Comparison of ENCODE assay signal across 1 cellular context in the genomic region with DNA sequence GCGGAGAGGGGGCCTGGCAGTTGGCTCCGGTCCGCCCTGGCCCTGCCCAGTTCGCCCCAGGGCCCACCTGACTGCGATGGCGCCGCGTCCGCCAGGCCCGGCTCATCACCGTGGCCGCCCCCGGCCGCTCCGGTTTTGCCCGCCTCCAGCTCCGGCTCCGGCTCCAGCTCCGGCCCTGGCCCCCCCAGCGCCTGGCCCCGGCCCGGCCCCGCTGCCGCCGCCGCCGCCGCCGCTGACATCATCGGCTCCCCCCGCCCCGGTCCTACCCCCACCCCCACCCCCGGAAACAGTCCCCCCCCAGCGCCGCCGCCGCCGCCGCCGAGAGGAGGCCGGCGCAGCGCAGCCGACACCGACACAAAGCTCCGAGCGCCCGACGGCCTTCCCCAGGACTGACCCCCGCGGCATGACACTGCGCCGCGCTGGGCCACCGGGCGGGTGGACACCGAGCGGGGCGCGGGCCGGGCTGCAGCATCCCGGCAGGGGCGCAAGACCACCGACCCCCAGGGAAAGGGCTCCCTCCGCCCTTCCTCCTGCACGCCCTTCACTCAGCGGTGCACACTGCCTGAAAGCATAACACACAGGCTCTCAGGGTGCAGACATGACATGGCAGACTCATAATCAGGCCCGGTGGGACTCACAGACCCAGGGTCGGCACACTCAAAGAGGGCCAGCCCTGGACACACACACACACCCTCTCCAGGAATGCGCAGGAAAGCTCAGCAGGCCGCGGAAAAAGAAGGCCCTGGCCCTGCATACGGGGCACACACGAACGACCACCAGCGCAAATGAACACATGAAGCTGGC.
TF ChIP-seq lines count a peak whose summit lies in the region.

ZBTB4 (minus strand) TSS at position 243 of the 804 bp plus-strand sequence. CDS start 12,830 bp downstream, outside the sequence.

TF ChIP-seq in HepG2, 621 proteins besides CTCF, POLR2A, EP300 and RAD21 (continued from another document):
- no peak for TF ChIP-seq ZNF562 (CRISPR knock-in tag; IDR thresholded peaks at IDR 0.05; ENCODE audit: borderline replicate concordance)
- no peak for TF ChIP-seq MAF1 (CRISPR knock-in tag; IDR thresholded peaks at IDR 0.05; ENCODE audit: borderline replicate concordance)
- TF ChIP-seq ATF7-NPFF (CRISPR knock-in tag; IDR thresholded peaks at IDR 0.05; ENCODE audit: low read depth), result no peak
- TF ChIP-seq ZNF33B (CRISPR knock-in tag; IDR thresholded peaks at IDR 0.05), result no peak
- no peak for TF ChIP-seq KLF13 (CRISPR knock-in tag; IDR thresholded peaks at IDR 0.05)
- no peak for TF ChIP-seq ATF7 (IDR thresholded peaks at IDR 0.05)
- peak; percentile 54; the same call in 1 of the 2 replicates for TF ChIP-seq ATF7 (CRISPR knock-in tag; IDR thresholded peaks at IDR 0.05)
- no peak for TF ChIP-seq SSRP1 (CRISPR knock-in tag; IDR thresholded peaks at IDR 0.05)
- no peak for TF ChIP-seq ZNF570 (CRISPR knock-in tag; IDR thresholded peaks at IDR 0.05; ENCODE audit: borderline replicate concordance)
- TF ChIP-seq MXD1 (CRISPR knock-in tag; IDR thresholded peaks at IDR 0.05), result peak; percentile 32; the same call in 1 of the 2 replicates
- TF ChIP-seq REPIN1 (CRISPR knock-in tag; IDR thresholded peaks at IDR 0.05; ENCODE audit: borderline replicate concordance, low read depth), result no peak
- TF ChIP-seq, protein P1, sequence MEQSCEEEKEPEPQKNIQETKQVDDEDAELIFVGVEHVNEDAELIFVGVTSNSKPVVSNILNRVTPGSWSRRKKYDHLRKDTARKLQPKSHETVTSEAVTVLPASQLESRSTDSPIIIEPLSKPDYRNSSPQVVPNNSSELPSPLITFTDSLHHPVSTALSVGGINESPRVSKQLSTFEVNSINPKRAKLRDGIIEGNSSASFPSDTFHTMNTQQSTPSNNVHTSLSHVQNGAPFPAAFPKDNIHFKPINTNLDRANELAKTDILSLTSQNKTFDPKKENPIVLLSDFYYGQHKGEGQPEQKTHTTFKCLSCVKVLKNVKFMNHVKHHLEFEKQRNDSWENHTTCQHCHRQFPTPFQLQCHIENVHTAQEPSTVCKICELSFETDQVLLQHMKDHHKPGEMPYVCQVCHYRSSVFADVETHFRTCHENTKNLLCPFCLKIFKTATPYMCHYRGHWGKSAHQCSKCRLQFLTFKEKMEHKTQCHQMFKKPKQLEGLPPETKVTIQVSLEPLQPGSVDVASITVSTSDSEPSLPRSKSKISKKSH (CRISPR knock-in tag; IDR thresholded peaks at IDR 0.05; ENCODE audit: borderline replicate concordance), result 0 out of 2 replicates have a peak, but pooled peaks have one; percentile 27
- TF ChIP-seq MIER3 (CRISPR knock-in tag; IDR thresholded peaks at IDR 0.05; ENCODE audit: borderline replicate concordance), result no peak
- peak; percentile 73; the same call in 1 of the 2 replicates for TF ChIP-seq CCDC6 (CRISPR knock-in tag; IDR thresholded peaks at IDR 0.05)
- TF ChIP-seq PITX1 (CRISPR knock-in tag; IDR thresholded peaks at IDR 0.05), result no peak
- no peak for TF ChIP-seq SP2 (CRISPR knock-in tag; IDR thresholded peaks at IDR 0.05)
- TF ChIP-seq ISL2 (CRISPR knock-in tag; IDR thresholded peaks at IDR 0.05), result no peak
- TF ChIP-seq ZNF605 (CRISPR knock-in tag; IDR thresholded peaks at IDR 0.05), result no peak
- peak; percentile 45; the same call in 1 of the 2 replicates for TF ChIP-seq RXRA (CRISPR knock-in tag; IDR thresholded peaks at IDR 0.05)
- TF ChIP-seq MYC (CRISPR knock-in tag; IDR thresholded peaks at IDR 0.05; ENCODE audit: borderline replicate concordance), result 0 out of 2 replicates have a peak, but pooled peaks have one; percentile 24
- no peak for TF ChIP-seq KMT2B (CRISPR knock-in tag; IDR thresholded peaks at IDR 0.05)
- no peak for TF ChIP-seq ZFP62 (CRISPR knock-in tag; IDR thresholded peaks at IDR 0.05)
- no peak for TF ChIP-seq ZNF275 (CRISPR knock-in tag; IDR thresholded peaks at IDR 0.05; ENCODE audit: borderline replicate concordance)
- TF ChIP-seq ZNF296 (CRISPR knock-in tag; conservative IDR thresholded peaks at IDR 0.05), result no peak
- no peak for TF ChIP-seq TFDP2 (CRISPR knock-in tag; IDR thresholded peaks at IDR 0.05)
- TF ChIP-seq ZSCAN12 (CRISPR knock-in tag; IDR thresholded peaks at IDR 0.05), result no peak
- TF ChIP-seq, protein P2, sequence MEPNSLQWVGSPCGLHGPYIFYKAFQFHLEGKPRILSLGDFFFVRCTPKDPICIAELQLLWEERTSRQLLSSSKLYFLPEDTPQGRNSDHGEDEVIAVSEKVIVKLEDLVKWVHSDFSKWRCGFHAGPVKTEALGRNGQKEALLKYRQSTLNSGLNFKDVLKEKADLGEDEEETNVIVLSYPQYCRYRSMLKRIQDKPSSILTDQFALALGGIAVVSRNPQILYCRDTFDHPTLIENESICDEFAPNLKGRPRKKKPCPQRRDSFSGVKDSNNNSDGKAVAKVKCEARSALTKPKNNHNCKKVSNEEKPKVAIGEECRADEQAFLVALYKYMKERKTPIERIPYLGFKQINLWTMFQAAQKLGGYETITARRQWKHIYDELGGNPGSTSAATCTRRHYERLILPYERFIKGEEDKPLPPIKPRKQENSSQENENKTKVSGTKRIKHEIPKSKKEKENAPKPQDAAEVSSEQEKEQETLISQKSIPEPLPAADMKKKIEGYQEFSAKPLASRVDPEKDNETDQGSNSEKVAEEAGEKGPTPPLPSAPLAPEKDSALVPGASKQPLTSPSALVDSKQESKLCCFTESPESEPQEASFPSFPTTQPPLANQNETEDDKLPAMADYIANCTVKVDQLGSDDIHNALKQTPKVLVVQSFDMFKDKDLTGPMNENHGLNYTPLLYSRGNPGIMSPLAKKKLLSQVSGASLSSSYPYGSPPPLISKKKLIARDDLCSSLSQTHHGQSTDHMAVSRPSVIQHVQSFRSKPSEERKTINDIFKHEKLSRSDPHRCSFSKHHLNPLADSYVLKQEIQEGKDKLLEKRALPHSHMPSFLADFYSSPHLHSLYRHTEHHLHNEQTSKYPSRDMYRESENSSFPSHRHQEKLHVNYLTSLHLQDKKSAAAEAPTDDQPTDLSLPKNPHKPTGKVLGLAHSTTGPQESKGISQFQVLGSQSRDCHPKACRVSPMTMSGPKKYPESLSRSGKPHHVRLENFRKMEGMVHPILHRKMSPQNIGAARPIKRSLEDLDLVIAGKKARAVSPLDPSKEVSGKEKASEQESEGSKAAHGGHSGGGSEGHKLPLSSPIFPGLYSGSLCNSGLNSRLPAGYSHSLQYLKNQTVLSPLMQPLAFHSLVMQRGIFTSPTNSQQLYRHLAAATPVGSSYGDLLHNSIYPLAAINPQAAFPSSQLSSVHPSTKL (CRISPR knock-in tag; IDR thresholded peaks at IDR 0.05), result 0 out of 2 replicates have a peak, but pooled peaks have one; percentile 6
- no peak for TF ChIP-seq ZNF530 (CRISPR knock-in tag; IDR thresholded peaks at IDR 0.05; ENCODE audit: low read depth)
- TF ChIP-seq HOXA5 (CRISPR knock-in tag; IDR thresholded peaks at IDR 0.05), result no peak
- no peak for TF ChIP-seq MTF2 (CRISPR knock-in tag; IDR thresholded peaks at IDR 0.05; ENCODE audit: borderline replicate concordance)
- TF ChIP-seq ZNF230 (CRISPR knock-in tag; IDR thresholded peaks at IDR 0.05), result no peak
- TF ChIP-seq NR1H2 (CRISPR knock-in tag; IDR thresholded peaks at IDR 0.05; ENCODE audit: borderline replicate concordance, low read depth), result no peak
- TF ChIP-seq NR2C2 (CRISPR knock-in tag; IDR thresholded peaks at IDR 0.05; ENCODE audit: borderline replicate concordance), result no peak
- no peak for TF ChIP-seq TARDBP (CRISPR knock-in tag; IDR thresholded peaks at IDR 0.05)
- TF ChIP-seq ZBTB42 (CRISPR knock-in tag; IDR thresholded peaks at IDR 0.05), result 0 out of 2 replicates have a peak, but pooled peaks have one; percentile 62
- no peak for TF ChIP-seq MYNN (CRISPR knock-in tag; IDR thresholded peaks at IDR 0.05; ENCODE audit: low read depth)
- TF ChIP-seq, protein P3, sequence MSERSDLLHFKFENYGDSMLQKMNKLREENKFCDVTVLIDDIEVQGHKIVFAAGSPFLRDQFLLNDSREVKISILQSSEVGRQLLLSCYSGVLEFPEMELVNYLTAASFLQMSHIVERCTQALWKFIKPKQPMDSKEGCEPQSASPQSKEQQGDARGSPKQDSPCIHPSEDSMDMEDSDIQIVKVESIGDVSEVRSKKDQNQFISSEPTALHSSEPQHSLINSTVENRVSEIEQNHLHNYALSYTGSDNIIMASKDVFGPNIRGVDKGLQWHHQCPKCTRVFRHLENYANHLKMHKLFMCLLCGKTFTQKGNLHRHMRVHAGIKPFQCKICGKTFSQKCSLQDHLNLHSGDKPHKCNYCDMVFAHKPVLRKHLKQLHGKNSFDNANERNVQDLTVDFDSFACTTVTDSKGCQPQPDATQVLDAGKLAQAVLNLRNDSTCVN (CRISPR knock-in tag; IDR thresholded peaks at IDR 0.05; ENCODE audit: borderline replicate concordance), result no peak
- no peak for TF ChIP-seq NFAT5 (CRISPR knock-in tag; IDR thresholded peaks at IDR 0.05)
- peak; percentile 69; the same call in 1 of the 2 replicates for TF ChIP-seq ARHGAP35 (CRISPR knock-in tag; IDR thresholded peaks at IDR 0.05; ENCODE audit: borderline replicate concordance)
- no peak for TF ChIP-seq ZNF354B (CRISPR knock-in tag; IDR thresholded peaks at IDR 0.05)
- no peak for TF ChIP-seq MTA3 (CRISPR knock-in tag; IDR thresholded peaks at IDR 0.05)
- no peak for TF ChIP-seq ZNF614 (CRISPR knock-in tag; IDR thresholded peaks at IDR 0.05; ENCODE audit: borderline replicate concordance)
- no peak for TF ChIP-seq MEF2D (CRISPR knock-in tag; IDR thresholded peaks at IDR 0.05)
- no peak for TF ChIP-seq ZNF7 (CRISPR knock-in tag; IDR thresholded peaks at IDR 0.05)
- no peak for TF ChIP-seq ZNF549 (CRISPR knock-in tag; IDR thresholded peaks at IDR 0.05)
- TF ChIP-seq ZNF138 (CRISPR knock-in tag; IDR thresholded peaks at IDR 0.05; ENCODE audit: low read depth), result no peak
